24 cellular contexts compared by ENCODE assay signal in the genomic region with DNA sequence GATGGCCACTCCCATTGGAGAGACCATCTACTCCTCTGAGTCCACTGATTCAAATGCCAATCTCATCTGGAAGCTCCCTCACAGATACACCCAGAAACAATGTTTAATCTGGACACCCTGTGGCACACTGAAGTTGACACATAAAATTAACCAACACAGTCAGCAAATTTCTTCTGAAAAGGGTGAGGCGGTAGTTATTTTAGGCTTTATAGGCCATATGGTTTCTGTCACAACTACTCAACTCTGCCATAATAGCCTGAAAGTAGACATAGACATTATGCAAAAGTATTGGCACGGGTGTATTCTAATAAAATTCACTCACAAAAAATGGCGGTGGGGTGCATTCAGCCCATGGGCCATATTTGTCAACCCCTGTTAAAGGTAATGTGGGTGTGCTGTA.
"Had no signal": no experiment of that assay in that cellular context is flagged by ENCODE, and none has a peak within 500 bp of the region (broad histone marks: within the 10 kb centered on the region; RNA-seq: fewer than 3 reads in every experiment).

No MANE protein-coding gene starts in this region.

- H3K27ac Mint-ChIP-seq: mesothelial cell of epicardium, naive B cell had no signal

- H3K4me1 ChIP-seq: esophagus muscularis mucosa, gastrocnemius medialis, heart right ventricle, left lung, lower lobe of right lung had no signal

- H3K36me3 ChIP-seq: esophagus muscularis mucosa, gastrocnemius medialis, heart right ventricle, left lung, lower lobe of right lung had no signal

- H3K4me3 ChIP-seq: coronary artery, dorsolateral prefrontal cortex, esophagus muscularis mucosa, gastrocnemius medialis, heart right ventricle, left lung, lower lobe of right lung, mucosa of descending colon had no signal

- FAIRE-seq: endothelial cell of umbilical vein, islet of Langerhans, keratinocyte had no signal

- DNase-seq: dermis blood vessel endothelial cell; dorsolateral prefrontal cortex; effector CD4-positive, alpha-beta T cell; effector memory CD4-positive, alpha-beta T cell; foreskin fibroblast; foreskin melanocyte; gastrocnemius medialis; glutamatergic neuron; head of caudate nucleus; heart right ventricle; hippocampal formation; left cardiac atrium; left lung; left ventricle myocardium superior; lower lobe of right lung; mesenchymal stem cell; mucosa of descending colon; naive B cell had no signal

- H3K4me1 Mint-ChIP-seq: naive B cell had no signal

- H3K9me3 ChIP-seq: gastrocnemius medialis, lower lobe of right lung, mucosa of descending colon had no signal

- H3K27ac ChIP-seq: coronary artery, dorsolateral prefrontal cortex, esophagus muscularis mucosa, gastrocnemius medialis, heart right ventricle, left lung, lower lobe of right lung had no signal

- H3K4me3 Mint-ChIP-seq: mesothelial cell of epicardium, naive B cell had no signal

- ATAC-seq: gastrocnemius medialis, heart right ventricle, left cardiac atrium, left lung, left ventricle myocardium superior, lower lobe of right lung, mucosa of descending colon had no signal

- H3K27me3 ChIP-seq: dorsolateral prefrontal cortex, esophagus muscularis mucosa, gastrocnemius medialis, heart right ventricle, left lung had no signal
